ENCODE assay signal across 1 cellular context in genomic region chr1:208065862-208066261, GRCh38.
TF ChIP-seq lines count a peak whose summit lies in the region.

No MANE protein-coding gene starts in this region.

TF ChIP-seq in GM12878, 131 proteins besides CTCF, POLR2A, EP300 and RAD21 (continued from another document):
- no peak for TF ChIP-seq BCL3 (IDR thresholded peaks at IDR 0.05; ENCODE audit: borderline replicate concordance, insufficient read depth, low read depth, low read length, poor library complexity, severe bottlenecking)
- peak; percentile 37; the same call in 1 of the 2 replicates for TF ChIP-seq DPF2 (IDR thresholded peaks at IDR 0.05)
- TF ChIP-seq POU2F2 (IDR thresholded peaks at IDR 0.05; ENCODE audit: borderline replicate concordance, low read depth, low read length): no peak
- no peak for TF ChIP-seq MYC (IDR thresholded peaks at IDR 0.05; ENCODE audit: insufficient read depth, insufficient read length, insufficient replicate concordance, low read length, severe bottlenecking)
- no peak for TF ChIP-seq WRNIP1 (IDR thresholded peaks at IDR 0.05; ENCODE audit: borderline replicate concordance, low read depth, low read length)
- TF ChIP-seq E4F1 (IDR thresholded peaks at IDR 0.05; ENCODE audit: borderline replicate concordance, partially characterized antibody): no peak
TF ChIP-seq in GM12878: peak in this region for 7.
